ENCODE assay signal across 12 cellular contexts in the genomic region with DNA sequence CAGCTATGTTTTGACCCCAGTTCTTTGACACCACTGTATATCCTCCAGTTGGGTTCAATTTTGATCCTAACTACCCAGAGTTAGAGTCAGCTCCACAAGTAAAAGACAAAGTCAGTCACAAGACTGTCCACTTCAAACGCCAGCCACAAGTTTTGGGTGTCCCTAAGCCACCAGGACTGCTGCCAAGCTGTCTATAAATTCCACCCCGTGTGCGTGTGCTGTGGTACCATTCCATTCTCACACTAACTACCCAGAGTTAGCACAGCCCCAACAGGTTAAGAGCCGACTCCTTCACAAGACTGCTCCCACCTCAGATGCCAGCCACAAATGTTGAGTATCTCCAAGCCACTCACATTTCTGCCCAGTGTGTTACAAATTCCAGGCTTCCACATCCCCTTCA.
"Had no signal": no experiment of that assay in that cellular context is flagged by ENCODE, and none has a peak within 500 bp of the region (broad histone marks: within the 10 kb centered on the region; RNA-seq: fewer than 3 reads in every experiment).

No MANE protein-coding gene starts in this region.

- H3K4me3 Mint-ChIP-seq: effector memory CD8-positive, alpha-beta T cell; neural crest cell; T-helper 17 cell had no signal

- H3K9me3 Mint-ChIP-seq: effector memory CD8-positive, alpha-beta T cell; neural crest cell had no signal

- H3K27me3 Mint-ChIP-seq: effector memory CD8-positive, alpha-beta T cell; T-helper 17 cell had no signal

- H3K4me1 ChIP-seq: adrenal gland, tibial nerve had no signal

- ATAC-seq: effector memory CD8-positive, alpha-beta T cell; left lobe of liver; T-helper 17 cell had no signal

- DNase-seq: activated CD4-positive, alpha-beta T cell treated with anti-CD3 and anti-CD28 coated beads, Interleukin-2, amount 50 U/mL, for 1 hour; activated naive CD4-positive, alpha-beta T cell treated with anti-CD3 and anti-CD28 coated beads, Interleukin-2, amount 50 U/mL, for 16 hours; adrenal gland; central memory CD4-positive, alpha-beta T cell; effector memory CD8-positive, alpha-beta T cell; erythroblast; mesenchymal stem cell; T-helper 17 cell had no signal

- H3K27me3 ChIP-seq: adrenal gland, tibial nerve had no signal

- H3K4me1 Mint-ChIP-seq: neural crest cell had no signal

- H3K27ac ChIP-seq: adrenal gland, skin epidermis, tibial nerve had no signal

- H3K27ac Mint-ChIP-seq: T-helper 17 cell had no signal

- H3K4me3 ChIP-seq: adrenal gland, skin epidermis, tibial nerve had no signal

- H3K9me3 ChIP-seq: adrenal gland, tibial nerve had no signal
